ENCODE assay signal across 1 cellular context in genomic region chr15:25368855-25369254, GRCh38.
TF ChIP-seq lines count a peak whose summit lies in the region.

No MANE protein-coding gene starts in this region.

TF ChIP-seq in GM23338, 12 proteins besides CTCF, POLR2A, EP300 and RAD21 (continued from another document):
- no peak for TF ChIP-seq ZNF462 (CRISPR knock-in tag; IDR thresholded peaks at IDR 0.05)
TF ChIP-seq in GM23338: peak in this region for 0.
